2 cellular contexts compared by ENCODE assay signal in the genomic region with DNA sequence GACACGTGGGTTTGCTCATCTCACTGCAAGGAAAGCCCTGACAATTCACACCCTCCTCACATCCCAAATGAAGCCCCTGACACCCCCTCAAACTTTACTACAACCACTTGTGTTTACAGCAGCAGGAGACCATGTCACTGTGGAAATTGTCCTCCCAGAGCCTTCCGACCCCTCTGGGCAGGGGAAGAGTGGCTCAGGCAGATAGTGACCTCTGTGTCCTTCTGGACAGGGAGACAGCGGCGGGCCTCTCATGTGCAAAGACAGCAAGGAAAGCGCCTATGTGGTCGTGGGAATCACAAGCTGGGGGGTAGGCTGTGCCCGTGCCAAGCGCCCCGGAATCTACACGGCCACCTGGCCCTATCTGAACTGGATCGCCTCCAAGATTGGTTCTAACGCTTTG. TPM values are rescaled to one million over a fixed set of nuclear protein-coding genes. Genes with fewer than 3 reads are reported as not detected.
"Had no signal": no experiment of that assay in that cellular context is flagged by ENCODE, and none has a peak within 500 bp of the region (broad histone marks: within the 10 kb centered on the region; RNA-seq: fewer than 3 reads in every experiment).

No MANE protein-coding gene starts in this region.

RNA-seq across cellular contexts. Expression of a gene that starts 6.4 kb away (rescaled TPM):
- total RNA-seq: G401, GM12878 had no signal
- polyA plus RNA-seq: GM12878 had no signal
